In genomic region chr15:31397851-31398661, GRCh38 we compare ENCODE assay signal across 8 cellular contexts.
DNase-seq lines count a peak whose midpoint lies in the region; ATAC-seq and TF ChIP-seq lines count a peak whose summit lies in the region.
"Had no signal": no experiment of that assay in that cellular context is flagged by ENCODE, and none has a peak within 500 bp of the region (broad histone marks: within the 10 kb centered on the region; RNA-seq: fewer than 3 reads in every experiment).

No MANE protein-coding gene starts in this region.

- no peaks in the 10 kb centered on the region for H3K36me3 Mint-ChIP-seq in stimulated activated effector memory CD8-positive, alpha-beta T cell treated with anti-CD3 and anti-CD28 coated beads, Interleukin-12 subunit alpha, Interleukin-12 subunit beta, amount 100 ng/mL, for 72 hours

- no peaks in the 10 kb centered on the region for H3K4me1 ChIP-seq in HEK293 (ENCODE audit: control insufficient read depth, insufficient read depth, low read length)

- H3K27ac Mint-ChIP-seq in stimulated activated effector memory CD8-positive, alpha-beta T cell treated with anti-CD3 and anti-CD28 coated beads, Interleukin-12 subunit alpha, Interleukin-12 subunit beta, amount 100 ng/mL, for 72 hours, result peak overlapping the region; percentile 63

- peak; percentile 68 for DNase-seq in RPMI7951 (ENCODE audit: low read depth)
- peak; percentile 52 for DNase-seq in fibroblast of villous mesenchyme (ENCODE audit: low read depth)
- peak in 1 of 2 donors; percentile 39 for DNase-seq in stimulated activated effector memory CD8-positive, alpha-beta T cell treated with anti-CD3 and anti-CD28 coated beads, Interleukin-12 subunit alpha, Interleukin-12 subunit beta, amount 100 ng/mL, for 72 hours (ENCODE audit: low spot score in 2 of 2)
- no peak for DNase-seq in central memory CD4-positive, alpha-beta T cell
- no peak for DNase-seq in activated CD4-positive, CD25-positive, alpha-beta regulatory T cell (lab: John Stamatoyannopoulos, UW)
- DNase-seq: NCI-H226 had no signal

- no peak overlapping the region for H3K4me3 ChIP-seq in HEK293 (ENCODE audit: low read depth, low read length)
- no peak overlapping the region for H3K4me3 ChIP-seq in fibroblast of villous mesenchyme (ENCODE audit: low read depth, low read length)

- no peak overlapping the region for H3K27ac ChIP-seq in HEK293 (ENCODE audit: extremely low read depth, low read depth, low read length)

- no peaks in the 10 kb centered on the region for H3K9me3 Mint-ChIP-seq in stimulated activated effector memory CD8-positive, alpha-beta T cell treated with anti-CD3 and anti-CD28 coated beads, Interleukin-12 subunit alpha, Interleukin-12 subunit beta, amount 100 ng/mL, for 72 hours

- CTCF ChIA-PET in HEK293 (lab: Yijun Ruan, JAX), result interaction anchor here (1.7 kb wide), 1 partner anchor 37 kb away, joined by 4 read pairs; no protein-coding TSS in a partner anchor

- H3K4me3 Mint-ChIP-seq in stimulated activated effector memory CD8-positive, alpha-beta T cell treated with anti-CD3 and anti-CD28 coated beads, Interleukin-12 subunit alpha, Interleukin-12 subunit beta, amount 100 ng/mL, for 72 hours, result no peak overlapping the region

- no peaks in the 10 kb centered on the region for H3K9me3 ChIP-seq in HEK293 (ENCODE audit: control insufficient read depth, insufficient read depth, low read depth, low read length)

- no peaks in the 10 kb centered on the region for H3K36me3 ChIP-seq in HEK293 (ENCODE audit: control insufficient read depth in 2 of 2, insufficient read depth in 1 of 2, low read length in 2 of 2)

- TF ChIP-seq CTCF in HEK293 (tag by site-specific recombination; IDR thresholded peaks at IDR 0.05) (no peak), fibroblast of villous mesenchyme (IDR thresholded peaks at IDR 0.05; ENCODE audit: insufficient read depth, low read depth, low read length) (no peak)

- no peak for ATAC-seq in stimulated activated effector memory CD8-positive, alpha-beta T cell treated with anti-CD3 and anti-CD28 coated beads, Interleukin-12 subunit alpha, Interleukin-12 subunit beta, amount 100 ng/mL, for 72 hours
- no peak for ATAC-seq in GM18502 (IDR thresholded peaks at IDR 0.05; ENCODE audit: poor library complexity, unreplicated experiment)

- peaks cover 45% of the 10 kb centered on the region for H3K4me1 Mint-ChIP-seq in stimulated activated effector memory CD8-positive, alpha-beta T cell treated with anti-CD3 and anti-CD28 coated beads, Interleukin-12 subunit alpha, Interleukin-12 subunit beta, amount 100 ng/mL, for 72 hours

- POLR2A ChIA-PET in HEK293 (lab: Yijun Ruan, JAX), result interaction anchor here (0.6 kb wide), 1 partner anchor 14 kb away, joined by 6 read pairs; no protein-coding TSS in a partner anchor

TF ChIP-seq in HEK293, 187 proteins besides CTCF, POLR2A, EP300 and RAD21:
- TF ChIP-seq ZNF626 (tag by site-specific recombination; IDR thresholded peaks at IDR 0.05), result no peak
- TF ChIP-seq SP7 (tag by site-specific recombination; IDR thresholded peaks at IDR 0.05), result peak; percentile 66

Comparison
In these comparisons a context has a peak if more than half of its experiments do, and no peak if none do; other contexts are left out.
1. DNase-seq: peak in RPMI7951 (single experiment) and fibroblast of villous mesenchyme (single experiment); none in central memory CD4-positive, alpha-beta T cell (single experiment) and activated CD4-positive, CD25-positive, alpha-beta regulatory T cell (0 of 4).